In genomic region chr11:47571895-47572294, GRCh38 we compare ENCODE assay signal across 17 cellular contexts. TPM values are rescaled to one million over a fixed set of nuclear protein-coding genes. Genes with fewer than 3 reads are reported as not detected.
DNase-seq lines count a peak whose midpoint lies in the region; ATAC-seq, FAIRE-seq and TF ChIP-seq lines count a peak whose summit lies in the region.
"Had no signal": no experiment of that assay in that cellular context is flagged by ENCODE, and none has a peak within 500 bp of the region (broad histone marks: within the 10 kb centered on the region; RNA-seq: fewer than 3 reads in every experiment).

No MANE protein-coding gene starts in this region.

- no peaks in the 10 kb centered on the region for H3K9me3 Mint-ChIP-seq in activated naive CD4-positive, alpha-beta T cell treated with anti-CD3 and anti-CD28 coated beads, Interleukin-2, amount 10 ng/mL, durations not matched to agents 7 days and 5 days
- H3K9me3 Mint-ChIP-seq: activated CD4-positive, alpha-beta memory T cell treated with anti-CD3 and anti-CD28 coated beads for 36 hours; activated T-helper 1 cell treated with anti-CD3 and anti-CD28 coated beads, Interleukin-12 subunit alpha, Interleukin-12 subunit beta, Interleukin-2, Interleukin-4 antibody, amounts not matched to agents 30 ng/mL and 10 ng/mL and 1 ng/mL, durations not matched to agents 14 hours and 24 hours and 36 hours; memory B cell; nephron progenitor cell had no signal

- H3K36me3 ChIP-seq in gastrocnemius medialis (peaks cover 0 to 54% of the 10 kb centered on the region in 2 donors), kidney (ENCODE audit: control insufficient read depth in 1 of 2, insufficient read depth in 2 of 2, low read length in 2 of 2) (peaks cover 27 to 29% of the 10 kb centered on the region in 2 donors)

- H3K9ac ChIP-seq in kidney (ENCODE audit: low read length in 2 of 2), result no peak overlapping the region

- peaks cover 49% of the 10 kb centered on the region for H3K36me3 Mint-ChIP-seq in activated naive CD4-positive, alpha-beta T cell treated with anti-CD3 and anti-CD28 coated beads, Interleukin-2, amount 10 ng/mL, durations not matched to agents 7 days and 5 days

- in situ Hi-C loops in gastrocnemius medialis (cut with MboI; ENCODE audit: low sequenced_read_pairs in 4 of 4), result no loop called here

- H3K9me3 ChIP-seq in gastrocnemius medialis (no peaks in the 10 kb centered on the region), kidney (ENCODE audit: control insufficient read depth in 1 of 2, low read length in 2 of 2) (no peaks in the 10 kb centered on the region)

- no peak for FAIRE-seq in kidney (lab: Jason Lieb, UNC)

- H3K27ac ChIP-seq in epithelial cell of prostate (peak overlapping the region; percentile 50), gastrocnemius medialis (peak overlapping the region in 3 of 4 donors; percentile 48 to 60 (median 59)), kidney (ENCODE audit: low read depth in 2 of 2, low read length in 2 of 2) (no peak overlapping the region)
- H3K27ac ChIP-seq: PC-9 had no signal

- intact Hi-C loops in gastrocnemius medialis (cut with DNase I; ENCODE audit: low total_unique reads) (loop anchor here (10.0 kb wide), 1 partner anchor 193 kb away; the partner anchor contains the start of gene FNBP4), kidney (cut with DNase I) (no loop called here)

- CTCF ChIA-PET in HEK293T (lab: Yijun Ruan, JAX), result no interaction called here
- CTCF ChIA-PET in activated naive CD4-positive, alpha-beta T cell treated with anti-CD3 and anti-CD28 coated beads, Interleukin-2, amount 10 ng/mL, durations not matched to agents 7 days and 5 days (lab: Charles Lee), result no interaction called here

- no peak for TF ChIP-seq POLR2A in gastrocnemius medialis (IDR thresholded peaks at IDR 0.05)

- H3K4me3 ChIP-seq in gastrocnemius medialis, result no peak overlapping the region
- H3K4me3 ChIP-seq in kidney (ENCODE audit: low read length in 2 of 2), result no peak overlapping the region
- H3K4me3 ChIP-seq: PC-9 had no signal

- no peak for ATAC-seq in gastrocnemius medialis

- POLR2A ChIA-PET in HEK293T (lab: Yijun Ruan, JAX), result no interaction called here

- H3K4me3 Mint-ChIP-seq in activated naive CD4-positive, alpha-beta T cell treated with anti-CD3 and anti-CD28 coated beads, Interleukin-2, amount 10 ng/mL, durations not matched to agents 7 days and 5 days, result no peak overlapping the region
- H3K4me3 Mint-ChIP-seq: activated CD4-positive, alpha-beta memory T cell treated with anti-CD3 and anti-CD28 coated beads for 36 hours; activated T-helper 1 cell treated with anti-CD3 and anti-CD28 coated beads, Interleukin-12 subunit alpha, Interleukin-12 subunit beta, Interleukin-2, Interleukin-4 antibody, amounts not matched to agents 30 ng/mL and 10 ng/mL and 1 ng/mL, durations not matched to agents 14 hours and 24 hours and 36 hours; memory B cell; nephron progenitor cell had no signal

- DNase-seq in EH (ENCODE audit: low read depth) (peak; percentile 85), M059J (ENCODE audit: low read depth) (peak; percentile 81), epithelial cell of prostate (ENCODE audit: low read depth, low spot score) (no peak), gastrocnemius medialis (no peak), kidney (no peak), HEK293T (ENCODE audit: extremely low spot score) (no peak)
- no peak for DNase-seq in activated naive CD4-positive, alpha-beta T cell treated with anti-CD3 and anti-CD28 coated beads, Interleukin-2, amount 10 ng/mL, durations not matched to agents 7 days and 5 days
- DNase-seq: activated CD4-positive, alpha-beta memory T cell treated with anti-CD3 and anti-CD28 coated beads for 36 hours; C1 segment of cervical spinal cord; DMS53; MV-4-11; NCI-H748 treated with DMSO at 0.1 percent for 48 hours; nephron progenitor cell; PC-9 had no signal

- H3K4me1 ChIP-seq in gastrocnemius medialis (peaks cover 29 to 34% of the 10 kb centered on the region in 2 donors), kidney (ENCODE audit: control insufficient read depth in 1 of 2, insufficient read depth in 1 of 2, low read depth in 1 of 2, low read length in 2 of 2) (peaks cover 0 to under 1% of the 10 kb centered on the region in 2 donors)

- TF ChIP-seq CTCF in gastrocnemius medialis (IDR thresholded peaks at IDR 0.05 in 4 of 5, conservative IDR thresholded peaks at IDR 0.05 in 1 of 5), result no peak
- TF ChIP-seq CTCF in kidney (IDR thresholded peaks at IDR 0.05; ENCODE audit: borderline replicate concordance, extremely low read depth, insufficient read depth), result no peak

- no peak overlapping the region for H3K27ac Mint-ChIP-seq in activated naive CD4-positive, alpha-beta T cell treated with anti-CD3 and anti-CD28 coated beads, Interleukin-2, amount 10 ng/mL, durations not matched to agents 7 days and 5 days
- H3K27ac Mint-ChIP-seq: activated CD4-positive, alpha-beta memory T cell treated with anti-CD3 and anti-CD28 coated beads for 36 hours; activated T-helper 1 cell treated with anti-CD3 and anti-CD28 coated beads, Interleukin-12 subunit alpha, Interleukin-12 subunit beta, Interleukin-2, Interleukin-4 antibody, amounts not matched to agents 30 ng/mL and 10 ng/mL and 1 ng/mL, durations not matched to agents 14 hours and 24 hours and 36 hours had no signal

- H3K27me3 Mint-ChIP-seq in activated naive CD4-positive, alpha-beta T cell treated with anti-CD3 and anti-CD28 coated beads, Interleukin-2, amount 10 ng/mL, durations not matched to agents 7 days and 5 days, result no peaks in the 10 kb centered on the region
- H3K27me3 Mint-ChIP-seq: activated CD4-positive, alpha-beta memory T cell treated with anti-CD3 and anti-CD28 coated beads for 36 hours; memory B cell had no signal

- H3K27me3 ChIP-seq in gastrocnemius medialis, result no peaks in the 10 kb centered on the region

- H3K4me1 Mint-ChIP-seq in activated naive CD4-positive, alpha-beta T cell treated with anti-CD3 and anti-CD28 coated beads, Interleukin-2, amount 10 ng/mL, durations not matched to agents 7 days and 5 days, result peaks cover 11% of the 10 kb centered on the region

TF ChIP-seq in HEK293T, 16 proteins besides CTCF, POLR2A, EP300 and RAD21:
- TF ChIP-seq ARNT (IDR thresholded peaks at IDR 0.05) (no peak), FOXK2 (IDR thresholded peaks at IDR 0.05) (no peak), FOXM1 (IDR thresholded peaks at IDR 0.05; ENCODE audit: borderline replicate concordance) (no peak), SP1 (IDR thresholded peaks at IDR 0.05) (no peak), NFRKB (IDR thresholded peaks at IDR 0.05) (no peak), SUZ12 (IDR thresholded peaks at IDR 0.05) (no peak), CTBP1 (IDR thresholded peaks at IDR 0.05; ENCODE audit: borderline replicate concordance) (no peak), LEF1 (IDR thresholded peaks at IDR 0.05; ENCODE audit: borderline replicate concordance) (no peak), PKNOX1 (IDR thresholded peaks at IDR 0.05) (no peak), TARDBP (IDR thresholded peaks at IDR 0.05) (no peak)

RNA-seq across cellular contexts. Expression of gene PTPMT1, which starts 6.5 kb away (rescaled TPM):
- 183 and 234 TPM in 2 replicates for total RNA-seq in M059J (2014; rRNA removed; shearing (Covaris generic))
- total RNA-seq in gastrocnemius medialis, result 10 to 100 TPM; 58.2 to 87.9 (median 79.8) TPM
- 34.6 TPM for total RNA-seq in kidney
- 90.3 TPM for polyA plus RNA-seq in kidney (ENCODE audit: insufficient read depth, low read depth, low replicate concordance)

RNA-seq across cellular contexts. Expression of gene KBTBD4, which starts 6.9 kb away (rescaled TPM):
- total RNA-seq in M059J (2014; rRNA removed; shearing (Covaris generic)), result 26.0 and 35.4 TPM in 2 replicates
- total RNA-seq in gastrocnemius medialis, result 10 to 100 TPM; 25.0 to 35.6 (median 30.4) TPM
- 20.1 TPM for total RNA-seq in kidney
- 16.7 TPM for polyA plus RNA-seq in kidney (ENCODE audit: insufficient read depth, low read depth, low replicate concordance)

RNA-seq across cellular contexts. Expression of gene NDUFS3, which starts 7.0 kb away (rescaled TPM):
- 85.7 and 108 TPM in 2 replicates for total RNA-seq in M059J (2014; rRNA removed; shearing (Covaris generic))
- total RNA-seq in gastrocnemius medialis (100 to 1,000 TPM; 143 to 240 (median 194) TPM), kidney (85.8 TPM)
- polyA plus RNA-seq in kidney (ENCODE audit: insufficient read depth, low read depth, low replicate concordance), result 368 TPM

RNA-seq across cellular contexts. Expression of gene FAM180B, which starts 14.6 kb away (rescaled TPM):
- not detected in 2 replicates for total RNA-seq in M059J (2014; rRNA removed; shearing (Covaris generic))
- total RNA-seq in gastrocnemius medialis (not detected), kidney (not detected)
- polyA plus RNA-seq in kidney (ENCODE audit: insufficient read depth, low read depth, low replicate concordance), result not detected
- total RNA-seq: activated CD4-positive, alpha-beta memory T cell treated with anti-CD3 and anti-CD28 coated beads for 36 hours; activated T-helper 1 cell treated with anti-CD3 and anti-CD28 coated beads, Interleukin-12 subunit alpha, Interleukin-12 subunit beta, Interleukin-2, Interleukin-4 antibody, amounts not matched to agents 30 ng/mL and 10 ng/mL and 1 ng/mL, durations not matched to agents 14 hours and 24 hours and 36 hours; dermis microvascular lymphatic vessel endothelial cell; PC-9 had no signal

RNA-seq across cellular contexts. Expression of gene CELF1, which starts 19.0 kb away (rescaled TPM):
- total RNA-seq in M059J (2014; rRNA removed; shearing (Covaris generic)), result 50.0 and 73.1 TPM in 2 replicates
- total RNA-seq in gastrocnemius medialis (100 to 1,000 TPM; 106 to 185 (median 136) TPM), kidney (115 TPM)
- polyA plus RNA-seq in kidney (ENCODE audit: insufficient read depth, low read depth, low replicate concordance), result 30.8 TPM

Comparison
In these comparisons a context has a peak if more than half of its experiments do, and no peak if none do; other contexts are left out.
1. DNase-seq: peak in EH (single experiment) and M059J (single experiment); none in epithelial cell of prostate (single experiment), gastrocnemius medialis (0 of 2), kidney (single experiment), HEK293T (single experiment) and activated naive CD4-positive, alpha-beta T cell treated with anti-CD3 and anti-CD28 coated beads, Interleukin-2, amount 10 ng/mL, durations not matched to agents 7 days and 5 days (single experiment).
2. H3K27ac ChIP-seq: peak in epithelial cell of prostate (single experiment) and gastrocnemius medialis (3 of 4); none in kidney (0 of 2).